Comparison of ENCODE assay signal across 1 cellular context in genomic region chr4:41058426-41058825, GRCh38.
TF ChIP-seq lines count a peak whose summit lies in the region.

No MANE protein-coding gene starts in this region.

TF ChIP-seq in IMR-90, 13 proteins besides CTCF, POLR2A, EP300 and RAD21:
- TF ChIP-seq CEBPB (IDR thresholded peaks at IDR 0.05; ENCODE audit: low read depth, low read length) = no peak
- no peak for TF ChIP-seq RFX5 (IDR thresholded peaks at IDR 0.05; ENCODE audit: low read depth, low read length)
- no peak for TF ChIP-seq MAFK (IDR thresholded peaks at IDR 0.05; ENCODE audit: low read depth, low read length)
- no peak for TF ChIP-seq RCOR1 (IDR thresholded peaks at IDR 0.05; ENCODE audit: insufficient replicate concordance, low read length)
- no peak for TF ChIP-seq NFE2L2 (IDR thresholded peaks at IDR 0.05; ENCODE audit: low read depth, low read length)
- TF ChIP-seq MXI1 (IDR thresholded peaks at IDR 0.05; ENCODE audit: borderline replicate concordance, low read depth, low read length) = no peak
- TF ChIP-seq SMC3 (IDR thresholded peaks at IDR 0.05; ENCODE audit: low read depth, low read length) = no peak
- no peak for TF ChIP-seq FOS (IDR thresholded peaks at IDR 0.05; ENCODE audit: low read depth, low read length)
- TF ChIP-seq MAZ (IDR thresholded peaks at IDR 0.05; ENCODE audit: borderline replicate concordance, low read depth, low read length) = no peak
- TF ChIP-seq USF2 (IDR thresholded peaks at IDR 0.05; ENCODE audit: low read depth, low read length) = no peak
- TF ChIP-seq ELK1 (IDR thresholded peaks at IDR 0.05; ENCODE audit: borderline replicate concordance, low read depth, low read length) = no peak
- no peak for TF ChIP-seq CHD1 (IDR thresholded peaks at IDR 0.05; ENCODE audit: low read depth, low read length)
- TF ChIP-seq BHLHE40 (IDR thresholded peaks at IDR 0.05; ENCODE audit: low read depth, low read length) = no peak
